ENCODE assay signal across 29 cellular contexts in the genomic region with DNA sequence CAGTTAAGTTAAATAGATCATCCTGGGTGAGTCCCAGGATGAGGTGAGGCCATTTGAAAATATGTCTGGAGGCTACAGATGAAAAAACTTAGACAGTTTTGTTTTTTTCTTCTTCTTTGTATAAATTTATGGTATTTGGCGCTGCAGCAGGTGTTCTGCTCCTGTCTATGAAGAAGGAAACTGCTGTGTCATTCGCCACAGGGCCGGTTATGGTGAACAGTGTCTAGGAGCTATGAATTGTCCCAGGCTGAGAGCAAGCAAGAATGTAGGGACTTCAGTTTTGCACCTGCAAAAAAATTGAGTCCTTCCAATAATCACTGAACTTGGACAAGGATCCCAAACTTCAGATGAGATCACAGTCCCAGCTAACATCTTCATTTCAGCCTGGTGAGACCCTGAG.
"Had no signal": no experiment of that assay in that cellular context is flagged by ENCODE, and none has a peak within 500 bp of the region (broad histone marks: within the 10 kb centered on the region; RNA-seq: fewer than 3 reads in every experiment).

No MANE protein-coding gene starts in this region.

- H3K9me3 ChIP-seq: colonic mucosa, esophagus squamous epithelium, gastrocnemius medialis, lower lobe of right lung had no signal

- H3K27me3 ChIP-seq: colonic mucosa, esophagus squamous epithelium, gastrocnemius medialis, heart right ventricle, hepatocyte, left lung had no signal

- H3K4me3 ChIP-seq: colonic mucosa, esophagus squamous epithelium, gastrocnemius medialis, heart right ventricle, hepatocyte, left lung, lower lobe of right lung had no signal

- DNase-seq: colonic mucosa; cortex of kidney; effector CD8-positive, alpha-beta T cell; effector memory CD8-positive, alpha-beta T cell; endodermal cell; erythroblast; esophagus squamous epithelium; foreskin fibroblast; foreskin melanocyte; gastrocnemius medialis; glutamatergic neuron; head of caudate nucleus; heart right ventricle; hypothalamus; left cardiac atrium; left lung; left ventricle myocardium superior; lower lobe of right lung; mesendoderm; midbrain; naive thymus-derived CD4-positive, alpha-beta T cell had no signal

- H3K4me1 ChIP-seq: colonic mucosa, esophagus squamous epithelium, gastrocnemius medialis, heart right ventricle, left lung, lower lobe of right lung had no signal

- H3K36me3 ChIP-seq: colonic mucosa, esophagus squamous epithelium, gastrocnemius medialis, heart right ventricle, left lung, lower lobe of right lung had no signal

- H3K27me3 Mint-ChIP-seq: dendritic cell treated with granulocyte-macrophage colony-stimulating factor and Interleukin-4, amounts not matched to agents 40 ng/mL and 50 ng/mL, for 4 days; effector memory CD8-positive, alpha-beta T cell; memory B cell; naive thymus-derived CD4-positive, alpha-beta T cell had no signal

- H3K4me1 Mint-ChIP-seq: endodermal cell; memory B cell; naive thymus-derived CD4-positive, alpha-beta T cell had no signal

- FAIRE-seq: endometrium, islet of Langerhans, keratinocyte had no signal

- H3K36me3 Mint-ChIP-seq: memory B cell; naive thymus-derived CD4-positive, alpha-beta T cell had no signal

- H2AFZ ChIP-seq: hepatocyte had no signal

- H3K4me3 Mint-ChIP-seq: dendritic cell treated with granulocyte-macrophage colony-stimulating factor and Interleukin-4, amounts not matched to agents 40 ng/mL and 50 ng/mL, for 4 days; effector memory CD8-positive, alpha-beta T cell; endodermal cell; memory B cell; naive thymus-derived CD4-positive, alpha-beta T cell had no signal

- H3K27ac Mint-ChIP-seq: dendritic cell treated with granulocyte-macrophage colony-stimulating factor and Interleukin-4, amounts not matched to agents 40 ng/mL and 50 ng/mL, for 4 days; effector memory CD8-positive, alpha-beta T cell; endodermal cell; memory B cell; naive thymus-derived CD4-positive, alpha-beta T cell had no signal

- H3K4me2 ChIP-seq: hepatocyte had no signal

- ATAC-seq: effector memory CD8-positive, alpha-beta T cell; esophagus mucosa; gastrocnemius medialis; heart right ventricle; left cardiac atrium; left lung; left ventricle myocardium superior; lower lobe of right lung; naive thymus-derived CD4-positive, alpha-beta T cell had no signal

- H3K27ac ChIP-seq: colonic mucosa, epithelial cell of prostate, esophagus squamous epithelium, gastrocnemius medialis, heart right ventricle, hepatocyte, left lung, lower lobe of right lung had no signal

- H3K79me2 ChIP-seq: hepatocyte had no signal
